In the genomic region with DNA sequence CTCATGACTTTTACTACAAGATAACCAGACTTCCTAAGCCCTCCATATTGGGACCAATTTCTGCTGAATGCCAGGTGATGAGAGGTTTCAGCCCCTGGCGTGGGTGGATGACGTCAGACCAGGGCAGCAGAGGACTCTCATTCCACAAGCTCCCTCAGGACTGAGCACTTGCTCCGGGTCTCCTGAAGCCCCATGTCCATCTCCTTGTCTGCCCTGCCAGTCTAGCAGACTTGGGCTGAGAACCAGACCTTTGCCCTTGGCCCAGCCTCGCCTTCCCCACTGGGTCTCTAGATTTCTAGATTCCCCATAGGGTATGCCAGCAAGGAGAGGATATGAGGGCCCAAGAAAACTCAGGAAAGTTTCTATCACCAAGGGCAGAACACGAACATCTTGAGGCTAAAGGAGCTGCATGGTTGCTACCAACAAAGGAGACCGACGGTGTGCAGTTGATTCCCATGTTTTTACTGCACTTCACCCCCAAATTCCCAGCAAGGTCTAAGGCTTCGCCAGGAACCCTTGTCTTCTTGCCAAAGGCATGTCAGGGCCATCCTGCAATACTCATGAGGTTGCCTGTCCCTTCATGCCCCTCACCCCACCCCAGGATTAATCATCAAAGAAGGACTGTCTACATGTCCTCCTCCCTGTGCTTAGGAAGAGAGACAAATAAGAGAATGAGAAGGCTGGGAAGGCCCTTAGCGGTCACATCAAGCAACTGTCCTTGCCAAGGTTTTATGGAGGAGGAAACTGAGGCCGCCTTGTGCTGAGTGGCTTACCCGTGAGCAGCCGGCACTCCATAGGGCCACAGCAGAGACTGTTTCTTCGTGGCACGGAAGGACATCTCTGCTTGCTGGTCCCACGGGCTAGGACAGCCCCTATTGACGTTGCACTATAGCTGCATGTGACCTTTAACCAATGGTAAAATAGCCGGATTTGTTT, we compare ENCODE assay signal across 20 cellular contexts.
"Had no signal": no experiment of that assay in that cellular context is flagged by ENCODE, and none has a peak within 500 bp of the region (broad histone marks: within the 10 kb centered on the region; RNA-seq: fewer than 3 reads in every experiment).

No MANE protein-coding gene starts in this region.

- DNase-seq: activated CD4-positive, alpha-beta T cell treated with anti-CD3 and anti-CD28 coated beads for 48 hours; activated CD8-positive, alpha-beta memory T cell treated with anti-CD3 and anti-CD28 coated beads, Interleukin-2, amount 50 U/mL, for 48 hours; activated CD8-positive, alpha-beta T cell treated with anti-CD3 and anti-CD28 coated beads, Interleukin-2, amount 10 ng/mL, durations not matched to agents 7 days and 5 days; activated naive CD4-positive, alpha-beta T cell; activated naive CD8-positive, alpha-beta T cell treated with anti-CD3 and anti-CD28 coated beads, Interleukin-2, amount 50 U/mL, for 24 hours; effector CD8-positive, alpha-beta T cell; hippocampal formation; left cardiac atrium; naive thymus-derived CD4-positive, alpha-beta T cell; nucleus accumbens; stimulated activated CD4-positive, alpha-beta T cell treated with anti-CD3 and anti-CD28 coated beads, Interleukin-12 subunit alpha, Interleukin-12 subunit beta, amount 100 ng/mL, for 4 hours; stimulated activated naive CD8-positive, alpha-beta T cell treated with anti-CD3 and anti-CD28 coated beads, Interleukin-15, amount 100 ng/mL, for 72 hours; T-helper 1 cell; testis had no signal

- ATAC-seq: activated CD8-positive, alpha-beta T cell treated with anti-CD3 and anti-CD28 coated beads, Interleukin-2, amount 10 ng/mL, durations not matched to agents 7 days and 5 days; activated naive CD8-positive, alpha-beta T cell treated with anti-CD3 and anti-CD28 coated beads, Interleukin-2, amount 50 U/mL, for 24 hours; naive thymus-derived CD4-positive, alpha-beta T cell; stimulated activated naive CD8-positive, alpha-beta T cell treated with anti-CD3 and anti-CD28 coated beads, Interleukin-15, amount 100 ng/mL, for 72 hours had no signal

- H3K27me3 ChIP-seq: ascending aorta, cardiac muscle cell, right lobe of liver, testis had no signal

- H3K27ac Mint-ChIP-seq: activated CD8-positive, alpha-beta T cell treated with anti-CD3 and anti-CD28 coated beads, Interleukin-2, amount 10 ng/mL, durations not matched to agents 7 days and 5 days; activated naive CD8-positive, alpha-beta T cell treated with anti-CD3 and anti-CD28 coated beads, Interleukin-2, amount 50 U/mL, for 24 hours; naive thymus-derived CD4-positive, alpha-beta T cell; stimulated activated naive CD8-positive, alpha-beta T cell treated with anti-CD3 and anti-CD28 coated beads, Interleukin-15, amount 100 ng/mL, for 72 hours had no signal

- H3K4me1 Mint-ChIP-seq: stimulated activated naive CD8-positive, alpha-beta T cell treated with anti-CD3 and anti-CD28 coated beads, Interleukin-15, amount 100 ng/mL, for 72 hours had no signal

- H3K27ac ChIP-seq: ascending aorta, cardiac muscle cell, prostate gland, right lobe of liver, testis had no signal

- H3K4me3 ChIP-seq: ascending aorta, cardiac muscle cell, lung, prostate gland, right lobe of liver, testis had no signal

- FAIRE-seq: colon had no signal

- H3K9me3 Mint-ChIP-seq: activated naive CD8-positive, alpha-beta T cell treated with anti-CD3 and anti-CD28 coated beads, Interleukin-2, amount 50 U/mL, for 24 hours; naive thymus-derived CD4-positive, alpha-beta T cell; stimulated activated naive CD8-positive, alpha-beta T cell treated with anti-CD3 and anti-CD28 coated beads, Interleukin-15, amount 100 ng/mL, for 72 hours had no signal

- H3K36me3 ChIP-seq: ascending aorta, cardiac muscle cell, prostate gland, right lobe of liver had no signal

- H3K9me3 ChIP-seq: ascending aorta, prostate gland, right lobe of liver, testis had no signal

- H3K4me1 ChIP-seq: ascending aorta, prostate gland, right lobe of liver, testis had no signal

- H3K4me3 Mint-ChIP-seq: activated CD8-positive, alpha-beta T cell treated with anti-CD3 and anti-CD28 coated beads, Interleukin-2, amount 10 ng/mL, durations not matched to agents 7 days and 5 days; activated naive CD8-positive, alpha-beta T cell treated with anti-CD3 and anti-CD28 coated beads, Interleukin-2, amount 50 U/mL, for 24 hours; stimulated activated naive CD8-positive, alpha-beta T cell treated with anti-CD3 and anti-CD28 coated beads, Interleukin-15, amount 100 ng/mL, for 72 hours had no signal

- H3K36me3 Mint-ChIP-seq: naive thymus-derived CD4-positive, alpha-beta T cell had no signal
